Comparison of ENCODE assay signal across 8 cellular contexts in the genomic region with DNA sequence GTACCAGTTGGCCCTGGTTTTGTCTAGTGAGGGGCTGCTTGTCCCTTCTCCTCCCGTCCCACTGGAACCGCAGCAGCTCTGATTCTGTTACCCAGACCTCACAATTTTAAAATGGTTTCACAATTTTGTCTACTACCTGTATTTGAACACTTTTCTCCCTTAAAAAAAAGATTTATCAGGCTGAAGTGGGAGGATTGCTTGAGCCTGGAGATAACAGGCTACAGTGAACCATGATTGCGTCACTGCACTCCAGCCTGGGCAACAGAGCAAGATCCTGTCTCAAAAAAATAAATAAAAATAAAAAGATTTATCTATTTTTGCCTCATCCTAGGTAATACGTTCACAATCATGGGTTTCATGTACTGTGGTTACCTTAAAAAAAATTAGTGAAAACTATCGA. TPM values are rescaled to one million over a fixed set of nuclear protein-coding genes. Genes with fewer than 3 reads are reported as not detected.
DNase-seq lines count a peak whose midpoint lies in the region; ATAC-seq, FAIRE-seq and TF ChIP-seq lines count a peak whose summit lies in the region.

No MANE protein-coding gene starts in this region.

- H2BK120ac ChIP-seq in IMR-90 (ENCODE audit: low read depth, low read length), result no peak overlapping the region

- ATAC-seq in A549 (no peak), IMR-90 (ENCODE audit: low read depth) (no peak), HG02610 (IDR thresholded peaks at IDR 0.05; ENCODE audit: unreplicated experiment) (no peak)

- H3K4me3 ChIP-seq in A549, result peak overlapping the region; percentile 87
- H3K4me3 ChIP-seq in IMR-90 (ENCODE audit: insufficient read depth, low read depth, low read length), result peak overlapping the region; percentile 74; the same call in 1 of the 2 replicates
- H3K4me3 ChIP-seq in breast epithelium, result peak overlapping the region; percentile 80 to 86 (median 84)
- peak overlapping the region; percentile 53 for H3K4me3 ChIP-seq in mucosa of stomach (ENCODE audit: low read length)

- H3K27ac ChIP-seq in A549 (peak overlapping the region; percentile 95 to 97), IMR-90 (ENCODE audit: insufficient read depth, low read length) (peak overlapping the region; percentile 92), breast epithelium (peak overlapping the region; percentile 91 to 92)

- DNase-seq in A549 (ENCODE audit: low read depth in 1 of 2, low spot score in 1 of 2) (no peak), IMR-90 (no peak), breast epithelium (ENCODE audit: low spot score in 2 of 2) (no peak), NOMO-1 treated with dmso at 0.1 percent for 144 hours (lab: John Stamatoyannopoulos, UW; ENCODE audit: unreplicated experiment) (no peak), UCSD-AML1 (lab: John Stamatoyannopoulos, UW; ENCODE audit: unreplicated experiment) (no peak), DMS 273 (lab: John Stamatoyannopoulos, UW; ENCODE audit: unreplicated experiment) (no peak)

- H2BK20ac ChIP-seq in IMR-90 (ENCODE audit: low read depth, low read length), result no peak overlapping the region; the same call in 1 of the 2 replicates

- peaks cover 8 to 30% of the 10 kb centered on the region in 2 experiments for H3K79me1 ChIP-seq in IMR-90 (ENCODE audit: low read depth in 1 of 2, low read length in 2 of 2)

- POLR2A ChIA-PET in A549 (lab: Yijun Ruan, JAX), result interaction anchor here (1.4 kb wide), 1 partner anchor 117 kb away, joined by 4 read pairs; no protein-coding TSS in a partner anchor
- POLR2A ChIA-PET in IMR-90 (lab: Charles Lee; ENCODE audit: unreplicated experiment), result no interaction called here

- peak overlapping the region; percentile 97 for H4K91ac ChIP-seq in IMR-90 (ENCODE audit: insufficient read depth, low read depth, low read length)

- H4K5ac ChIP-seq in IMR-90 (ENCODE audit: low read depth, low read length), result peak overlapping the region; percentile 86

- peaks cover 15% of the 10 kb centered on the region for H4K20me1 ChIP-seq in IMR-90 (ENCODE audit: insufficient read depth, low read length)

- no peak for TF ChIP-seq EP300 in A549 (IDR thresholded peaks at IDR 0.05)

- CTCF ChIA-PET in A549 (lab: Yijun Ruan, JAX) (interaction anchor here (1.0 to 12.8 kb wide), 4 partner anchors 13 to 70 kb away, joined by 3 to 315 read pairs (median 4); a partner anchor contains a TSS), IMR-90 (lab: Yijun Ruan, JAX) (no interaction called here)

- WGBS in A549 (ENCODE audit: missing lambda C conversion rate), result 57% methylated on average over 5 of the region's 5 CpGs
- no CpG with 5 or more reads among the region's 5 CpGs for WGBS in IMR-90 (ENCODE audit: extremely low coverage in 2 of 2, insufficient read length in 1 of 2), 2 experiments

- peak overlapping the region; percentile 99 to 100 for H4K8ac ChIP-seq in IMR-90 (ENCODE audit: low read depth in 2 of 2, low read length in 2 of 2)

- intact Hi-C loops in IMR-90 (cut with micrococcal nuclease) (loop anchor here (2.0 to 5.0 kb wide), 2 partner anchors 25 to 110 kb away; a partner anchor contains a TSS), breast epithelium (cut with DNase I; ENCODE audit: low total_unique reads) (no loop called here)

- peak overlapping the region; percentile 97 for H3K4ac ChIP-seq in IMR-90 (ENCODE audit: low read depth, low read length)

- H3K14ac ChIP-seq in IMR-90 (replicated peaks; ENCODE audit: low read depth, low read length), result peak overlapping the region; percentile 98; the same call in 1 of the 2 replicates

- TF ChIP-seq CTCF in A549 (IDR thresholded peaks at IDR 0.05) (no peak), IMR-90 (conservative IDR thresholded peaks at IDR 0.05; ENCODE audit: low read depth, low read length) (no peak), breast epithelium (IDR thresholded peaks at IDR 0.05) (no peak)

- no peaks in the 10 kb centered on the region for H3K9me3 ChIP-seq in A549
- no peaks in the 10 kb centered on the region for H3K9me3 ChIP-seq in IMR-90 (ENCODE audit: control insufficient read depth, insufficient read depth, low read length)
- no peaks in the 10 kb centered on the region for H3K9me3 ChIP-seq in breast epithelium
- no peaks in the 10 kb centered on the region for H3K9me3 ChIP-seq in mucosa of stomach (ENCODE audit: control insufficient read depth, low read length)

- TF ChIP-seq RAD21 in A549 (conservative IDR thresholded peaks at IDR 0.05 in 1 of 2, IDR thresholded peaks at IDR 0.05 in 1 of 2) (no peak), IMR-90 (IDR thresholded peaks at IDR 0.05; ENCODE audit: low read length) (no peak)

- BruUV-seq in IMR-90 (replicated peaks; lab: Mats Ljungman, UMichigan), result no TSS peak

- peak overlapping the region; percentile 65; the same call in 1 of the 2 replicates for H3K23ac ChIP-seq in IMR-90 (ENCODE audit: low read depth, low read length)

- peak; percentile 68 for FAIRE-seq in A549 (lab: Jason Lieb, UNC)

- TF ChIP-seq POLR2A in A549 (IDR thresholded peaks at IDR 0.05; ENCODE audit: low read length) (no peak), IMR-90 (IDR thresholded peaks at IDR 0.05; ENCODE audit: low read depth, low read length) (no peak), breast epithelium (IDR thresholded peaks at IDR 0.05) (no peak)

- H3K9ac ChIP-seq in IMR-90 (ENCODE audit: low read depth, low read length) (peak overlapping the region; percentile 89; the same call in 1 of the 2 replicates), mucosa of stomach (ENCODE audit: low read length) (peak overlapping the region; percentile 93)

- peak overlapping the region; percentile 87 for H3K4me2 ChIP-seq in A549
- H3K4me2 ChIP-seq in IMR-90 (ENCODE audit: low read depth, low read length), result peak overlapping the region; percentile 74

- in situ Hi-C loops in IMR-90 (cut with MboI; ENCODE audit: low sequenced_read_pairs), result no loop called here

- H3K27me3 ChIP-seq in IMR-90 (ENCODE audit: control insufficient read depth, insufficient read depth, low read length), result no peaks in the 10 kb centered on the region
- H3K27me3 ChIP-seq in breast epithelium, result peaks cover 0 to 2% of the 10 kb centered on the region in 2 donors
- H3K27me3 ChIP-seq in mucosa of stomach (ENCODE audit: control insufficient read depth, insufficient read depth, low read length), result no peaks in the 10 kb centered on the region

- H2BK5ac ChIP-seq in IMR-90 (ENCODE audit: low read depth, low read length, poor library complexity, severe bottlenecking), result peak overlapping the region; percentile 86

- peak overlapping the region; percentile 71; the same call in 1 of the 2 replicates for H3K56ac ChIP-seq in IMR-90 (ENCODE audit: extremely low read depth, insufficient read depth, low read length)

- H3K9me1 ChIP-seq in IMR-90 (ENCODE audit: insufficient read depth, low read length), result peaks cover 6% of the 10 kb centered on the region; the same call in 1 of the 2 replicates

- H3K18ac ChIP-seq in IMR-90 (ENCODE audit: low read depth, low read length), result no peak overlapping the region

- H2BK15ac ChIP-seq in IMR-90 (ENCODE audit: low read depth, low read length), result no peak overlapping the region

- peak overlapping the region; percentile 85 for H2AK5ac ChIP-seq in IMR-90 (ENCODE audit: low read depth, low read length)

- peaks cover 30% of the 10 kb centered on the region for H3K4me1 ChIP-seq in A549
- H3K4me1 ChIP-seq in IMR-90 (ENCODE audit: control insufficient read depth, insufficient read depth, low read length), result peaks cover 10% of the 10 kb centered on the region
- peaks cover 16 to 22% of the 10 kb centered on the region in 2 donors for H3K4me1 ChIP-seq in breast epithelium
- peaks cover 26% of the 10 kb centered on the region for H3K4me1 ChIP-seq in mucosa of stomach (ENCODE audit: control insufficient read depth, insufficient read depth, low read length)

- H3K36me3 ChIP-seq in IMR-90 (ENCODE audit: control insufficient read depth, insufficient read depth, low read length) (peaks cover 8% of the 10 kb centered on the region; the same call in 1 of the 2 replicates), breast epithelium (no peaks in the 10 kb centered on the region), mucosa of stomach (ENCODE audit: control insufficient read depth, insufficient read depth, low read length) (no peaks in the 10 kb centered on the region)

- H2AK9ac ChIP-seq in IMR-90 (replicated peaks; ENCODE audit: low read depth, low read length, poor library complexity), result peak overlapping the region; percentile 93

- H2AFZ ChIP-seq in IMR-90 (replicated peaks; ENCODE audit: low read length, poor library complexity), result peak overlapping the region; percentile 95

- dilution Hi-C loops in IMR-90 (cut with HindIII; ENCODE audit: low sequenced_read_pairs, unreplicated experiment), result no loop called here

RNA-seq across cellular contexts. Expression of a gene that starts 1.4 kb away (rescaled TPM):
- polyA plus RNA-seq in A549 (2011; rRNA removed) (9.5 and 10.9 TPM in 2 replicates), A549 (2017; fragmentation: RNase III; extraction: RNeasy Plus Mini Kit Qiagen cat#74134 plus additional on column Dnase treatment) (20.1 to 23.1 TPM (median 21.3 TPM) in 3 replicates), IMR-90 (2012; rRNA removed) (8.5 and 11.6 TPM in 2 replicates)
- 17.2 and 27.7 TPM in 2 replicates for polyA plus RNA-seq in A549 (2012; cell fraction: cytosol; rRNA removed)
- 17.1 and 29.4 TPM in 2 replicates for polyA plus RNA-seq in A549 (2012; cell fraction: nucleus; rRNA removed)
- 10.2 and 13.7 TPM in 2 replicates for polyA minus RNA-seq in A549 (2011; rRNA and poly(A)+ RNA removed)
- total RNA-seq in IMR-90 (2012; rRNA removed) (4.5 and 5.0 TPM in 2 replicates), breast epithelium (10 to 100 TPM; 16.5 to 26.5 (median 19.7) TPM)
- polyA plus RNA-seq in IMR-90 (2012; cell fraction: cytosol; rRNA removed), result 9.6 and 15.7 TPM in 2 replicates
- polyA plus RNA-seq in IMR-90 (2012; cell fraction: nucleus; rRNA removed; ENCODE audit: low replicate concordance), result 3.3 and 9.4 TPM in 2 replicates

RNA-seq across cellular contexts. Expression of a gene that starts 15.1 kb away (rescaled TPM):
- polyA plus RNA-seq in A549 (2011; rRNA removed), result 2.1 and 3.4 TPM in 2 replicates
- 6.2 and 8.9 TPM in 2 replicates for polyA plus RNA-seq in A549 (2012; cell fraction: cytosol; rRNA removed)
- 10.0 and 12.8 TPM in 2 replicates for polyA plus RNA-seq in A549 (2012; cell fraction: nucleus; rRNA removed)
- 7.9 to 10.6 TPM (median 10.5 TPM) in 3 replicates for polyA plus RNA-seq in A549 (2017; fragmentation: RNase III; extraction: RNeasy Plus Mini Kit Qiagen cat#74134 plus additional on column Dnase treatment)
- 1.6 and 2.8 TPM in 2 replicates for polyA minus RNA-seq in A549 (2011; rRNA and poly(A)+ RNA removed)
- 0.28 and 0.36 TPM in 2 replicates for total RNA-seq in IMR-90 (2012; rRNA removed)
- polyA plus RNA-seq in IMR-90 (2012; rRNA removed), result 2.8 and 3.1 TPM in 2 replicates
- polyA plus RNA-seq in IMR-90 (2012; cell fraction: cytosol; rRNA removed), result 3.4 and 5.0 TPM in 2 replicates
- 8.9 and 14.7 TPM in 2 replicates for polyA plus RNA-seq in IMR-90 (2012; cell fraction: nucleus; rRNA removed; ENCODE audit: low replicate concordance)
- 1 to 10 TPM; 2.0 to 5.9 (median 2.4) TPM for total RNA-seq in breast epithelium

RNA-seq across cellular contexts. Expression of a gene that starts 23.2 kb away (rescaled TPM):
- polyA plus RNA-seq in A549 (2011; rRNA removed) (5.3 and 6.5 TPM in 2 replicates), A549 (2017; fragmentation: RNase III; extraction: RNeasy Plus Mini Kit Qiagen cat#74134 plus additional on column Dnase treatment) (1.2 to 1.6 TPM (median 1.3 TPM) in 3 replicates), IMR-90 (2012; rRNA removed) (not detected in 2 replicates)
- 0.90 and 0.98 TPM in 2 replicates for polyA plus RNA-seq in A549 (2012; cell fraction: cytosol; rRNA removed)
- polyA plus RNA-seq in A549 (2012; cell fraction: nucleus; rRNA removed), result 0.74 and 0.77 TPM in 2 replicates
- 6.0 and 6.6 TPM in 2 replicates for polyA minus RNA-seq in A549 (2011; rRNA and poly(A)+ RNA removed)
- total RNA-seq in IMR-90 (2012; rRNA removed) (not detected in 2 replicates), breast epithelium (under 1 TPM in 1 of 3 donors, not detected in 2; 0.33 TPM)
- 0.01 TPM in 1 of 2 replicates, not detected in the other for polyA plus RNA-seq in IMR-90 (2012; cell fraction: cytosol; rRNA removed)
- not detected in 2 replicates for polyA plus RNA-seq in IMR-90 (2012; cell fraction: nucleus; rRNA removed; ENCODE audit: low replicate concordance)

RNA-seq across cellular contexts. Expression of a gene that starts 24.4 kb away (rescaled TPM):
- 92.6 and 105 TPM in 2 replicates for polyA plus RNA-seq in A549 (2011; rRNA removed)
- 102 and 122 TPM in 2 replicates for polyA plus RNA-seq in A549 (2012; cell fraction: cytosol; rRNA removed)
- 262 and 328 TPM in 2 replicates for polyA plus RNA-seq in A549 (2012; cell fraction: nucleus; rRNA removed)
- 57.8 to 61.9 TPM (median 58.1 TPM) in 3 replicates for polyA plus RNA-seq in A549 (2017; fragmentation: RNase III; extraction: RNeasy Plus Mini Kit Qiagen cat#74134 plus additional on column Dnase treatment)
- 125 and 128 TPM in 2 replicates for polyA minus RNA-seq in A549 (2011; rRNA and poly(A)+ RNA removed)
- total RNA-seq in IMR-90 (2012; rRNA removed), result 33.6 and 35.3 TPM in 2 replicates
- polyA plus RNA-seq in IMR-90 (2012; rRNA removed), result 70.0 and 71.5 TPM in 2 replicates
- 32.0 and 52.6 TPM in 2 replicates for polyA plus RNA-seq in IMR-90 (2012; cell fraction: cytosol; rRNA removed)
- polyA plus RNA-seq in IMR-90 (2012; cell fraction: nucleus; rRNA removed; ENCODE audit: low replicate concordance), result 124 and 193 TPM in 2 replicates
- total RNA-seq in breast epithelium, result 10 to 100 TPM; 24.3 to 50.8 (median 31.3) TPM

RNA-seq across cellular contexts. Expression of a gene that starts 27.3 kb away (rescaled TPM):
- polyA plus RNA-seq in A549 (2011; rRNA removed), result not detected in 2 replicates
- polyA plus RNA-seq in A549 (2012; cell fraction: cytosol; rRNA removed), result not detected in 2 replicates
- polyA plus RNA-seq in A549 (2012; cell fraction: nucleus; rRNA removed), result not detected in 2 replicates
- not detected in 3 replicates for polyA plus RNA-seq in A549 (2017; fragmentation: RNase III; extraction: RNeasy Plus Mini Kit Qiagen cat#74134 plus additional on column Dnase treatment)
- polyA minus RNA-seq in A549 (2011; rRNA and poly(A)+ RNA removed), result not detected in 2 replicates
- total RNA-seq in IMR-90 (2012; rRNA removed), result not detected in 2 replicates
- not detected in 2 replicates for polyA plus RNA-seq in IMR-90 (2012; rRNA removed)
- not detected in 2 replicates for polyA plus RNA-seq in IMR-90 (2012; cell fraction: cytosol; rRNA removed)
- not detected in 2 replicates for polyA plus RNA-seq in IMR-90 (2012; cell fraction: nucleus; rRNA removed; ENCODE audit: low replicate concordance)
- not detected for total RNA-seq in breast epithelium
